12 cellular contexts compared by ENCODE assay signal in the genomic region with DNA sequence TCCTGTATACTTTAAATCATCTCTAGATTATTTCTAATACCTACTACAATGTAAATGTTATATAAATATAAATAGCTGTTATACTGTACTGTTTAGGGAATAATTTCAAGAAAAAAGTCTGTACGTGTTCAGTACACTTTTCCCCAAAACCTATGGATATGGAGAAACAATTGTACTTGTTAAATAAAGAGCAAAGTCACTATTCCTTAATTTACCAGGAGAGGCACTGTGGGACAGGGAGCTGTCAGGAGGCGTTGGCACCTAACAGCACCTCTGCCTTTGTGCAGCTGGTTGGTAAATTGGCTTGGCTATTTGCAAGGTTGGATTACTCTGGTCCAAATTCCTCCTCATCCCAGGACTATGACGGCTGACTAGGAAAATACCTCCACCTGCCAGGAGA. TPM values are rescaled to one million over a fixed set of nuclear protein-coding genes. Genes with fewer than 3 reads are reported as not detected.
DNase-seq lines count a peak whose midpoint lies in the region; ATAC-seq and TF ChIP-seq lines count a peak whose summit lies in the region.
"Had no signal": no experiment of that assay in that cellular context is flagged by ENCODE, and none has a peak within 500 bp of the region (broad histone marks: within the 10 kb centered on the region; RNA-seq: fewer than 3 reads in every experiment).

No MANE protein-coding gene starts in this region.

- H3K9me3 ChIP-seq in left lung (no peaks in the 10 kb centered on the region), transverse colon (no peaks in the 10 kb centered on the region)
- H3K9me3 ChIP-seq: right lobe of liver had no signal

- no peak overlapping the region for H3K27ac ChIP-seq in KMS-11
- no peak overlapping the region for H3K27ac ChIP-seq in left lung
- no peak overlapping the region for H3K27ac ChIP-seq in transverse colon
- H3K27ac ChIP-seq: PC-9, right lobe of liver had no signal

- H3K4me3 ChIP-seq in KMS-11 (IDR thresholded peaks at IDR 0.05; ENCODE audit: insufficient read depth, low read depth, low read length) (no peak overlapping the region), left lung (no peak overlapping the region), transverse colon (no peak overlapping the region)
- H3K4me3 ChIP-seq: PC-9, right lobe of liver had no signal

- TF ChIP-seq CTCF in KMS-11 (conservative IDR thresholded peaks at IDR 0.05; ENCODE audit: low read depth, low read length), result 0 out of 2 replicates have a peak, but pooled peaks have one; percentile 23
- no peak for TF ChIP-seq CTCF in left lung (IDR thresholded peaks at IDR 0.05)
- TF ChIP-seq CTCF in transverse colon (IDR thresholded peaks at IDR 0.05), result no peak

- DNase-seq in ELR (ENCODE audit: low read depth) (peak; percentile 42), amniotic epithelial cell (ENCODE audit: low read depth) (peak; percentile 12), left lung (no peak), COLO668 (lab: John Stamatoyannopoulos, UW; ENCODE audit: unreplicated experiment) (no peak), transverse colon (no peak)
- DNase-seq in stimulated activated naive CD4-positive, alpha-beta T cell treated with Interleukin-2 at 50 U/mL for 16 hours (lab: John Stamatoyannopoulos, UW), result no peak
- DNase-seq: activated naive CD8-positive, alpha-beta T cell treated with anti-CD3 and anti-CD28 coated beads, Interleukin-2, amount 10 ng/mL, durations not matched to agents 7 days and 5 days; PC-9; right lobe of liver had no signal

- 52 to 54% methylated on average over 2 to 3 of the region's 3 CpGs for WGBS in transverse colon (ENCODE audit: low coverage in 1 of 2), 2 donors

- no peaks in the 10 kb centered on the region for H3K36me3 ChIP-seq in KMS-11 (ENCODE audit: insufficient read depth)
- H3K36me3 ChIP-seq in left lung, result no peaks in the 10 kb centered on the region
- no peaks in the 10 kb centered on the region for H3K36me3 ChIP-seq in transverse colon
- H3K36me3 ChIP-seq: right lobe of liver had no signal

- ATAC-seq in left lung, result peak; percentile 39
- ATAC-seq in HG02642 (IDR thresholded peaks at IDR 0.05; ENCODE audit: poor library complexity, unreplicated experiment), result no peak

- H3K27me3 ChIP-seq in KMS-11 (ENCODE audit: insufficient read depth, low read depth), result peaks cover 16% of the 10 kb centered on the region; the same call in 1 of the 2 replicates
- peaks cover 0 to 46% of the 10 kb centered on the region in 2 donors for H3K27me3 ChIP-seq in left lung
- H3K27me3 ChIP-seq in transverse colon, result peaks cover 18% of the 10 kb centered on the region
- H3K27me3 ChIP-seq: right lobe of liver had no signal

- no peak for TF ChIP-seq POLR2A in transverse colon (IDR thresholded peaks at IDR 0.05)

- no peaks in the 10 kb centered on the region for H4K20me1 ChIP-seq in KMS-11 (ENCODE audit: insufficient read depth)

- no peak overlapping the region for H2AFZ ChIP-seq in KMS-11 (ENCODE audit: low read depth)
- H2AFZ ChIP-seq: PC-9 had no signal

- H3K79me2 ChIP-seq in KMS-11 (ENCODE audit: insufficient read depth, low read depth), result no peaks in the 10 kb centered on the region

- H3K4me1 ChIP-seq in KMS-11 (ENCODE audit: low read depth, poor library complexity, severe bottlenecking) (no peaks in the 10 kb centered on the region), left lung (no peaks in the 10 kb centered on the region), transverse colon (no peaks in the 10 kb centered on the region)
- H3K4me1 ChIP-seq: right lobe of liver had no signal

- intact Hi-C loops in left lung (cut with DNase I), result no loop called here
- intact Hi-C loops in transverse colon (cut with DNase I; ENCODE audit: low total_unique reads), result no loop called here

- H3K9ac ChIP-seq in KMS-11, result no peak overlapping the region

- no peak overlapping the region for H3K4me2 ChIP-seq in KMS-11
- H3K4me2 ChIP-seq: PC-9 had no signal

- no peak for TF ChIP-seq EP300 in transverse colon (IDR thresholded peaks at IDR 0.05; ENCODE audit: low read depth)

- in situ Hi-C loops in transverse colon (cut with MboI; ENCODE audit: low pct_ligation_motif_present in 1 of 4, low pct_unique_long_range_greater_than_20kb in 1 of 4, low sequenced_read_pairs in 3 of 4), result no loop called here

RNA-seq across cellular contexts. Expression of a gene that starts 28.0 kb away (rescaled TPM):
- total RNA-seq in left lung (not detected), transverse colon (not detected)
- total RNA-seq: activated naive CD8-positive, alpha-beta T cell treated with anti-CD3 and anti-CD28 coated beads, Interleukin-2, amount 10 ng/mL, durations not matched to agents 7 days and 5 days; PC-9; right lobe of liver had no signal

RNA-seq across cellular contexts. Expression of a gene that starts 32.6 kb away (rescaled TPM):
- total RNA-seq in left lung (not detected), transverse colon (not detected)
- total RNA-seq: activated naive CD8-positive, alpha-beta T cell treated with anti-CD3 and anti-CD28 coated beads, Interleukin-2, amount 10 ng/mL, durations not matched to agents 7 days and 5 days; lower leg skin; PC-9; right lobe of liver had no signal

Comparison
In these comparisons a context has a peak if more than half of its experiments do, and no peak if none do; other contexts are left out.
1. DNase-seq: peak in ELR (single experiment) and amniotic epithelial cell (single experiment); none in left lung (0 of 2), COLO668 (single experiment), transverse colon (single experiment) and stimulated activated naive CD4-positive, alpha-beta T cell treated with Interleukin-2 at 50 U/mL for 16 hours (single experiment).